1 cellular context compared by ENCODE assay signal in the genomic region with DNA sequence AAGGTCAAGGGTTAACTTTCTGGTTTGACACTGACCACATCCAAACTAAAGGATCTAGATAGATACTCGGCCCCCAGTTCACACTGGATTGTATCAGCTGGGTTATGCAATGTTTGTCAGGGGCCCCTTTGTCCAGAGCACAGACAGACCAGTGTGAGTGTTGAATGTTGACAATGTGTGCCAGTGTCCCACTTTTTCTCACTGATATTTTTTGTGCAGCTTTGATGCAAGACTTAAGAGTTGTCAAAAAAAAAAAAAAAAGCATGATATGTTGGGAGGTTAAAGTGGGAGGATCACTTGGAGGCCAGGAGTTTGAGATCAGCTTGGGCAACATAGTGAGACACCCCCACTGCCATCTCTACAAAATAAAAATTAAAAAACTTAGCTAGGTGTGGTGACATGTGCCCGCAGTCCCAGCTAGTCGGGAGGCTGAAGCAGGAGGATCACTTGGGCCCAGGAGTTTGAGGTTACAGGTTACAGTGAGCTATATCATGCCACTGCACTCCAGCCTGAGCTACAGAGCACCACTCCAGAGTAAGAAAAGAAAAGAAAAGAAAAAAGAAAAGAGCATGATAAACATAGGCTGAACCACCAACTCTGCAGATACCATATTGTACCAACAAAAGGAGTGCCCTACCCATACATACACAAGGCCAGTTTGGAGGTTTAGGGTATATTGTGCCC.
TF ChIP-seq lines count a peak whose summit lies in the region.

No MANE protein-coding gene starts in this region.

TF ChIP-seq in HepG2, 621 proteins besides CTCF, POLR2A, EP300 and RAD21 (continued from another document and continues in another):
- TF ChIP-seq, protein P1, sequence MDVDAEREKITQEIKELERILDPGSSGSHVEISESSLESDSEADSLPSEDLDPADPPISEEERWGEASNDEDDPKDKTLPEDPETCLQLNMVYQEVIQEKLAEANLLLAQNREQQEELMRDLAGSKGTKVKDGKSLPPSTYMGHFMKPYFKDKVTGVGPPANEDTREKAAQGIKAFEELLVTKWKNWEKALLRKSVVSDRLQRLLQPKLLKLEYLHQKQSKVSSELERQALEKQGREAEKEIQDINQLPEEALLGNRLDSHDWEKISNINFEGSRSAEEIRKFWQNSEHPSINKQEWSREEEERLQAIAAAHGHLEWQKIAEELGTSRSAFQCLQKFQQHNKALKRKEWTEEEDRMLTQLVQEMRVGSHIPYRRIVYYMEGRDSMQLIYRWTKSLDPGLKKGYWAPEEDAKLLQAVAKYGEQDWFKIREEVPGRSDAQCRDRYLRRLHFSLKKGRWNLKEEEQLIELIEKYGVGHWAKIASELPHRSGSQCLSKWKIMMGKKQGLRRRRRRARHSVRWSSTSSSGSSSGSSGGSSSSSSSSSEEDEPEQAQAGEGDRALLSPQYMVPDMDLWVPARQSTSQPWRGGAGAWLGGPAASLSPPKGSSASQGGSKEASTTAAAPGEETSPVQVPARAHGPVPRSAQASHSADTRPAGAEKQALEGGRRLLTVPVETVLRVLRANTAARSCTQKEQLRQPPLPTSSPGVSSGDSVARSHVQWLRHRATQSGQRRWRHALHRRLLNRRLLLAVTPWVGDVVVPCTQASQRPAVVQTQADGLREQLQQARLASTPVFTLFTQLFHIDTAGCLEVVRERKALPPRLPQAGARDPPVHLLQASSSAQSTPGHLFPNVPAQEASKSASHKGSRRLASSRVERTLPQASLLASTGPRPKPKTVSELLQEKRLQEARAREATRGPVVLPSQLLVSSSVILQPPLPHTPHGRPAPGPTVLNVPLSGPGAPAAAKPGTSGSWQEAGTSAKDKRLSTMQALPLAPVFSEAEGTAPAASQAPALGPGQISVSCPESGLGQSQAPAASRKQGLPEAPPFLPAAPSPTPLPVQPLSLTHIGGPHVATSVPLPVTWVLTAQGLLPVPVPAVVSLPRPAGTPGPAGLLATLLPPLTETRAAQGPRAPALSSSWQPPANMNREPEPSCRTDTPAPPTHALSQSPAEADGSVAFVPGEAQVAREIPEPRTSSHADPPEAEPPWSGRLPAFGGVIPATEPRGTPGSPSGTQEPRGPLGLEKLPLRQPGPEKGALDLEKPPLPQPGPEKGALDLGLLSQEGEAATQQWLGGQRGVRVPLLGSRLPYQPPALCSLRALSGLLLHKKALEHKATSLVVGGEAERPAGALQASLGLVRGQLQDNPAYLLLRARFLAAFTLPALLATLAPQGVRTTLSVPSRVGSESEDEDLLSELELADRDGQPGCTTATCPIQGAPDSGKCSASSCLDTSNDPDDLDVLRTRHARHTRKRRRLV (CRISPR knock-in tag; IDR thresholded peaks at IDR 0.05) = no peak
- TF ChIP-seq SRSF1 (optimal IDR thresholded peaks at IDR 0.05; ENCODE audit: low read depth, low read length) (no peak), NONO (IDR thresholded peaks at IDR 0.05) (no peak), NONO (CRISPR knock-in tag; conservative IDR thresholded peaks at IDR 0.05) (peak; percentile 73), ZFY (CRISPR knock-in tag; IDR thresholded peaks at IDR 0.05) (no peak), TBX3 (IDR thresholded peaks at IDR 0.05; ENCODE audit: borderline replicate concordance) (peak; percentile 39; the same call in 1 of the 2 replicates), SUZ12 (IDR thresholded peaks at IDR 0.05; ENCODE audit: low read depth, low read length) (no peak), ZNF121 (CRISPR knock-in tag; IDR thresholded peaks at IDR 0.05) (peak; percentile 95), ZNF674 (CRISPR knock-in tag; IDR thresholded peaks at IDR 0.05; ENCODE audit: low read depth) (no peak), ONECUT2 (CRISPR knock-in tag; IDR thresholded peaks at IDR 0.05) (peak; percentile 65), POGK (CRISPR knock-in tag; conservative IDR thresholded peaks at IDR 0.05) (0 out of 2 replicates have a peak, but pooled peaks have one; percentile 35), ZNF160 (CRISPR knock-in tag; IDR thresholded peaks at IDR 0.05) (no peak), PRPF4 (IDR thresholded peaks at IDR 0.05; ENCODE audit: low read depth, low read length, poor library complexity, severe bottlenecking) (no peak), ZNF781 (CRISPR knock-in tag; IDR thresholded peaks at IDR 0.05; ENCODE audit: borderline replicate concordance, not compliant biosample characterization) (no peak), ZNF350 (CRISPR knock-in tag; IDR thresholded peaks at IDR 0.05; ENCODE audit: borderline replicate concordance, low read depth) (no peak; the same call in 1 of the 2 replicates), IRF1 (CRISPR knock-in tag; IDR thresholded peaks at IDR 0.05; ENCODE audit: low read depth) (no peak), ZEB1 (IDR thresholded peaks at IDR 0.05; ENCODE audit: insufficient replicate concordance, low read depth) (peak; percentile 60), ZNF710 (CRISPR knock-in tag; IDR thresholded peaks at IDR 0.05; ENCODE audit: borderline replicate concordance) (peak; percentile 72; the same call in 1 of the 2 replicates), ZNF136 (CRISPR knock-in tag; IDR thresholded peaks at IDR 0.05; ENCODE audit: low read depth) (no peak), CEBPG (CRISPR knock-in tag; IDR thresholded peaks at IDR 0.05) (peak; percentile 96), DZIP1 (CRISPR knock-in tag; IDR thresholded peaks at IDR 0.05) (no peak), ZNF644 (CRISPR knock-in tag; IDR thresholded peaks at IDR 0.05; ENCODE audit: low read depth) (peak; percentile 80; the same call in 1 of the 2 replicates)
- TF ChIP-seq, protein P2, sequence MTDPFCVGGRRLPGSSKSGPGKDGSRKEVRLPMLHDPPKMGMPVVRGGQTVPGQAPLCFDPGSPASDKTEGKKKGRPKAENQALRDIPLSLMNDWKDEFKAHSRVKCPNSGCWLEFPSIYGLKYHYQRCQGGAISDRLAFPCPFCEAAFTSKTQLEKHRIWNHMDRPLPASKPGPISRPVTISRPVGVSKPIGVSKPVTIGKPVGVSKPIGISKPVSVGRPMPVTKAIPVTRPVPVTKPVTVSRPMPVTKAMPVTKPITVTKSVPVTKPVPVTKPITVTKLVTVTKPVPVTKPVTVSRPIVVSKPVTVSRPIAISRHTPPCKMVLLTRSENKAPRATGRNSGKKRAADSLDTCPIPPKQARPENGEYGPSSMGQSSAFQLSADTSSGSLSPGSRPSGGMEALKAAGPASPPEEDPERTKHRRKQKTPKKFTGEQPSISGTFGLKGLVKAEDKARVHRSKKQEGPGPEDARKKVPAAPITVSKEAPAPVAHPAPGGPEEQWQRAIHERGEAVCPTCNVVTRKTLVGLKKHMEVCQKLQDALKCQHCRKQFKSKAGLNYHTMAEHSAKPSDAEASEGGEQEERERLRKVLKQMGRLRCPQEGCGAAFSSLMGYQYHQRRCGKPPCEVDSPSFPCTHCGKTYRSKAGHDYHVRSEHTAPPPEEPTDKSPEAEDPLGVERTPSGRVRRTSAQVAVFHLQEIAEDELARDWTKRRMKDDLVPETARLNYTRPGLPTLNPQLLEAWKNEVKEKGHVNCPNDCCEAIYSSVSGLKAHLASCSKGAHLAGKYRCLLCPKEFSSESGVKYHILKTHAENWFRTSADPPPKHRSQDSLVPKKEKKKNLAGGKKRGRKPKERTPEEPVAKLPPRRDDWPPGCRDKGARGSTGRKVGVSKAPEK (CRISPR knock-in tag; IDR thresholded peaks at IDR 0.05; ENCODE audit: borderline replicate concordance) = no peak
- TF ChIP-seq, protein P3, sequence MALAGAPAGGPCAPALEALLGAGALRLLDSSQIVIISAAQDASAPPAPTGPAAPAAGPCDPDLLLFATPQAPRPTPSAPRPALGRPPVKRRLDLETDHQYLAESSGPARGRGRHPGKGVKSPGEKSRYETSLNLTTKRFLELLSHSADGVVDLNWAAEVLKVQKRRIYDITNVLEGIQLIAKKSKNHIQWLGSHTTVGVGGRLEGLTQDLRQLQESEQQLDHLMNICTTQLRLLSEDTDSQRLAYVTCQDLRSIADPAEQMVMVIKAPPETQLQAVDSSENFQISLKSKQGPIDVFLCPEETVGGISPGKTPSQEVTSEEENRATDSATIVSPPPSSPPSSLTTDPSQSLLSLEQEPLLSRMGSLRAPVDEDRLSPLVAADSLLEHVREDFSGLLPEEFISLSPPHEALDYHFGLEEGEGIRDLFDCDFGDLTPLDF (CRISPR knock-in tag; IDR thresholded peaks at IDR 0.05) = no peak
- TF ChIP-seq, protein P4, sequence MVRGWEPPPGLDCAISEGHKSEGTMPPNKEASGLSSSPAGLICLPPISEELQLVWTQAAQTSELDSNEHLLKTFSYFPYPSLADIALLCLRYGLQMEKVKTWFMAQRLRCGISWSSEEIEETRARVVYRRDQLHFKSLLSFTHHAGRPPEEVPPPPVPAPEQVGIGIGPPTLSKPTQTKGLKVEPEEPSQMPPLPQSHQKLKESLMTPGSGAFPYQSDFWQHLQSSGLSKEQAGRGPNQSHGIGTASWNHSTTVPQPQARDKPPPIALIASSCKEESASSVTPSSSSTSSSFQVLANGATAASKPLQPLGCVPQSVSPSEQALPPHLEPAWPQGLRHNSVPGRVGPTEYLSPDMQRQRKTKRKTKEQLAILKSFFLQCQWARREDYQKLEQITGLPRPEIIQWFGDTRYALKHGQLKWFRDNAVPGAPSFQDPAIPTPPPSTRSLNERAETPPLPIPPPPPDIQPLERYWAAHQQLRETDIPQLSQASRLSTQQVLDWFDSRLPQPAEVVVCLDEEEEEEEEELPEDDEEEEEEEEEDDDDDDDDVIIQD (CRISPR knock-in tag; IDR thresholded peaks at IDR 0.05; ENCODE audit: low read depth) = peak; percentile 70
- TF ChIP-seq, protein P5, sequence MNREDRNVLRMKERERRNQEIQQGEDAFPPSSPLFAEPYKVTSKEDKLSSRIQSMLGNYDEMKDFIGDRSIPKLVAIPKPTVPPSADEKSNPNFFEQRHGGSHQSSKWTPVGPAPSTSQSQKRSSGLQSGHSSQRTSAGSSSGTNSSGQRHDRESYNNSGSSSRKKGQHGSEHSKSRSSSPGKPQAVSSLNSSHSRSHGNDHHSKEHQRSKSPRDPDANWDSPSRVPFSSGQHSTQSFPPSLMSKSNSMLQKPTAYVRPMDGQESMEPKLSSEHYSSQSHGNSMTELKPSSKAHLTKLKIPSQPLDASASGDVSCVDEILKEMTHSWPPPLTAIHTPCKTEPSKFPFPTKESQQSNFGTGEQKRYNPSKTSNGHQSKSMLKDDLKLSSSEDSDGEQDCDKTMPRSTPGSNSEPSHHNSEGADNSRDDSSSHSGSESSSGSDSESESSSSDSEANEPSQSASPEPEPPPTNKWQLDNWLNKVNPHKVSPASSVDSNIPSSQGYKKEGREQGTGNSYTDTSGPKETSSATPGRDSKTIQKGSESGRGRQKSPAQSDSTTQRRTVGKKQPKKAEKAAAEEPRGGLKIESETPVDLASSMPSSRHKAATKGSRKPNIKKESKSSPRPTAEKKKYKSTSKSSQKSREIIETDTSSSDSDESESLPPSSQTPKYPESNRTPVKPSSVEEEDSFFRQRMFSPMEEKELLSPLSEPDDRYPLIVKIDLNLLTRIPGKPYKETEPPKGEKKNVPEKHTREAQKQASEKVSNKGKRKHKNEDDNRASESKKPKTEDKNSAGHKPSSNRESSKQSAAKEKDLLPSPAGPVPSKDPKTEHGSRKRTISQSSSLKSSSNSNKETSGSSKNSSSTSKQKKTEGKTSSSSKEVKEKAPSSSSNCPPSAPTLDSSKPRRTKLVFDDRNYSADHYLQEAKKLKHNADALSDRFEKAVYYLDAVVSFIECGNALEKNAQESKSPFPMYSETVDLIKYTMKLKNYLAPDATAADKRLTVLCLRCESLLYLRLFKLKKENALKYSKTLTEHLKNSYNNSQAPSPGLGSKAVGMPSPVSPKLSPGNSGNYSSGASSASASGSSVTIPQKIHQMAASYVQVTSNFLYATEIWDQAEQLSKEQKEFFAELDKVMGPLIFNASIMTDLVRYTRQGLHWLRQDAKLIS (CRISPR knock-in tag; IDR thresholded peaks at IDR 0.05) = no peak
